Comparison of ENCODE assay signal across 18 cellular contexts in genomic region chr6:109050447-109051102, GRCh38.
"Had no signal": no experiment of that assay in that cellular context is flagged by ENCODE, and none has a peak within 500 bp of the region (broad histone marks: within the 10 kb centered on the region; RNA-seq: fewer than 3 reads in every experiment).

No MANE protein-coding gene starts in this region.

- H3K27me3 Mint-ChIP-seq: activated CD4-positive, alpha-beta T cell treated with anti-CD3 and anti-CD28 coated beads, Interleukin-2, amount 10 ng/mL, durations not matched to agents 7 days and 5 days; activated naive CD4-positive, alpha-beta T cell treated with anti-CD3 and anti-CD28 coated beads, Interleukin-2, amount 50 U/mL, for 24 hours; effector memory CD8-positive, alpha-beta T cell; progenitor cell of endocrine pancreas; stimulated activated naive CD8-positive, alpha-beta T cell treated with anti-CD3 and anti-CD28 coated beads, Interleukin-15, Interleukin-2, amounts not matched to agents 100 ng/mL and 50 ng/mL, for 24 hours had no signal

- H3K9me3 Mint-ChIP-seq: activated CD4-positive, alpha-beta T cell treated with anti-CD3 and anti-CD28 coated beads, Interleukin-2, amount 10 ng/mL, durations not matched to agents 7 days and 5 days; effector memory CD8-positive, alpha-beta T cell; stimulated activated naive CD8-positive, alpha-beta T cell treated with anti-CD3 and anti-CD28 coated beads, Interleukin-15, Interleukin-2, amounts not matched to agents 100 ng/mL and 50 ng/mL, for 24 hours had no signal

- H3K4me3 Mint-ChIP-seq: activated CD4-positive, alpha-beta T cell treated with anti-CD3 and anti-CD28 coated beads, Interleukin-2, amount 10 ng/mL, durations not matched to agents 7 days and 5 days; activated CD8-positive, alpha-beta T cell treated with anti-CD3 and anti-CD28 coated beads, Interleukin-2, amount 10 ng/mL, durations not matched to agents 7 days and 5 days; activated naive CD4-positive, alpha-beta T cell treated with anti-CD3 and anti-CD28 coated beads, Interleukin-2, amount 50 U/mL, for 24 hours; activated T-cell treated with anti-CD3 and anti-CD28 coated beads, Interleukin-2, amount 50 U/mL, for 4 hours; effector memory CD8-positive, alpha-beta T cell; stimulated activated naive CD8-positive, alpha-beta T cell treated with anti-CD3 and anti-CD28 coated beads, Interleukin-15, Interleukin-2, amounts not matched to agents 100 ng/mL and 50 ng/mL, for 24 hours had no signal

- H3K36me3 ChIP-seq: ascending aorta, right atrium auricular region, thoracic aorta, upper lobe of right lung had no signal

- ATAC-seq: activated CD4-positive, CD25-positive, alpha-beta regulatory T cell treated with anti-CD3 and anti-CD28 coated beads, Interleukin-2, amount 50 U/mL, for 24 hours; activated CD8-positive, alpha-beta T cell treated with anti-CD3 and anti-CD28 coated beads, Interleukin-2, amount 10 ng/mL, durations not matched to agents 7 days and 5 days; activated T-cell treated with anti-CD3 and anti-CD28 coated beads, Interleukin-2, amount 50 U/mL, for 4 hours; effector memory CD8-positive, alpha-beta T cell; left lobe of liver; upper lobe of right lung had no signal

- H3K27ac Mint-ChIP-seq: activated CD4-positive, alpha-beta T cell treated with anti-CD3 and anti-CD28 coated beads, Interleukin-2, amount 10 ng/mL, durations not matched to agents 7 days and 5 days; activated CD8-positive, alpha-beta T cell treated with anti-CD3 and anti-CD28 coated beads, Interleukin-2, amount 10 ng/mL, durations not matched to agents 7 days and 5 days; activated naive CD4-positive, alpha-beta T cell treated with anti-CD3 and anti-CD28 coated beads, Interleukin-2, amount 50 U/mL, for 24 hours; effector memory CD8-positive, alpha-beta T cell; progenitor cell of endocrine pancreas; stimulated activated naive CD8-positive, alpha-beta T cell treated with anti-CD3 and anti-CD28 coated beads, Interleukin-15, Interleukin-2, amounts not matched to agents 100 ng/mL and 50 ng/mL, for 24 hours had no signal

- H3K4me3 ChIP-seq: ascending aorta, right atrium auricular region, thoracic aorta, upper lobe of right lung had no signal

- H3K9me3 ChIP-seq: ascending aorta, right atrium auricular region, thoracic aorta, upper lobe of right lung had no signal

- H3K4me1 ChIP-seq: ascending aorta had no signal

- H3K27ac ChIP-seq: ascending aorta, right atrium auricular region, thoracic aorta, upper lobe of right lung had no signal

- H3K27me3 ChIP-seq: ascending aorta, right atrium auricular region, upper lobe of right lung had no signal

- DNase-seq: activated CD4-positive, alpha-beta T cell treated with anti-CD3 and anti-CD28 coated beads, Interleukin-2, amount 10 ng/mL, durations not matched to agents 7 days and 5 days; activated CD8-positive, alpha-beta memory T cell treated with anti-CD3 and anti-CD28 coated beads, Interleukin-2, amount 50 U/mL, for 4 hours; activated CD8-positive, alpha-beta T cell treated with anti-CD3 and anti-CD28 coated beads, Interleukin-2, amount 10 ng/mL, durations not matched to agents 7 days and 5 days; activated T-cell treated with anti-CD3 and anti-CD28 coated beads, Interleukin-2, amount 50 U/mL, for 4 hours; cerebellar nuclear complex; effector memory CD8-positive, alpha-beta T cell; islet precursor cell; T-helper 1 cell; T-helper 9 cell; upper lobe of right lung had no signal
